In genomic region chr10:14834588-14834987, GRCh38 we compare ENCODE assay signal across 16 cellular contexts. TPM values are rescaled to one million over a fixed set of nuclear protein-coding genes. Genes with fewer than 3 reads are reported as not detected.
DNase-seq lines count a peak whose midpoint lies in the region; ATAC-seq and TF ChIP-seq lines count a peak whose summit lies in the region.
"Had no signal": no experiment of that assay in that cellular context is flagged by ENCODE, and none has a peak within 500 bp of the region (broad histone marks: within the 10 kb centered on the region; RNA-seq: fewer than 3 reads in every experiment).

No MANE protein-coding gene starts in this region.

- intact Hi-C loops in CD4-positive, alpha-beta memory T cell (cut with micrococcal nuclease): no loop called here
- intact Hi-C loops in psoas muscle (cut with DNase I): loop anchor here in 1 of 2 donors (10.0 kb wide), 1 partner anchor 330 kb away; the partner anchor contains the start of gene NMT2

- ATAC-seq in WTC11: no peak
- ATAC-seq in psoas muscle: no peak
- ATAC-seq: GM12878, K562 had no signal

- H3K4me1 Mint-ChIP-seq in CD4-positive, alpha-beta memory T cell: peaks cover 9 to 25% (median 19%) of the 10 kb centered on the region in 4 donors
- peaks cover 24% of the 10 kb centered on the region for H3K4me1 Mint-ChIP-seq in WTC11
- H3K4me1 Mint-ChIP-seq in T-helper 2 cell treated with Interferon-gamma antibody and Interleukin-4, amounts not matched to agents 5 μg/mL and 100 μg/mL, for 36 hours (ENCODE audit: low read depth): peaks cover 15% of the 10 kb centered on the region

- H3K27ac Mint-ChIP-seq in CD4-positive, alpha-beta memory T cell: peak overlapping the region in 4 of 7 donors; percentile 12 to 30 (median 13)
- peak overlapping the region; percentile 30 for H3K27ac Mint-ChIP-seq in WTC11
- H3K27ac Mint-ChIP-seq in T-helper 2 cell treated with Interferon-gamma antibody and Interleukin-4, amounts not matched to agents 5 μg/mL and 100 μg/mL, for 36 hours: no peak overlapping the region

- peak overlapping the region in 1 of 8 donors; percentile 13 for H3K4me3 Mint-ChIP-seq in CD4-positive, alpha-beta memory T cell
- H3K4me3 Mint-ChIP-seq in WTC11: no peak overlapping the region
- no peak overlapping the region for H3K4me3 Mint-ChIP-seq in T-helper 2 cell treated with Interferon-gamma antibody and Interleukin-4, amounts not matched to agents 5 μg/mL and 100 μg/mL, for 36 hours

- H3K27me3 Mint-ChIP-seq in CD4-positive, alpha-beta memory T cell: no peaks in the 10 kb centered on the region
- no peaks in the 10 kb centered on the region for H3K27me3 Mint-ChIP-seq in WTC11 (ENCODE audit: low read depth)
- no peaks in the 10 kb centered on the region for H3K27me3 Mint-ChIP-seq in T-helper 2 cell treated with Interferon-gamma antibody and Interleukin-4, amounts not matched to agents 5 μg/mL and 100 μg/mL, for 36 hours (ENCODE audit: low read depth)

- peaks cover 12 to 15% of the 10 kb centered on the region in 2 donors for H3K36me3 Mint-ChIP-seq in CD4-positive, alpha-beta memory T cell
- H3K36me3 Mint-ChIP-seq in WTC11: peaks cover 4% of the 10 kb centered on the region; the same call in 1 of the 2 replicates
- peaks cover 4% of the 10 kb centered on the region for H3K36me3 Mint-ChIP-seq in T-helper 2 cell treated with Interferon-gamma antibody and Interleukin-4, amounts not matched to agents 5 μg/mL and 100 μg/mL, for 36 hours (ENCODE audit: low read depth)

- POLR2A ChIA-PET in CD4-positive, alpha-beta memory T cell (lab: Charles Lee; ENCODE audit: partially characterized antibody): interaction anchor here (0.6 kb wide), 1 partner anchor 264 kb away, joined by 5 read pairs; no protein-coding TSS in a partner anchor
- POLR2A ChIA-PET in WTC11 (lab: Charles Lee): no interaction called here

- 71 to 93% (median 85%) methylated on average over 4 of the region's 4 CpGs for WGBS in psoas muscle, 3 donors

- no peaks in the 10 kb centered on the region for H3K36me3 ChIP-seq in CD4-positive, alpha-beta memory T cell (ENCODE audit: insufficient read depth, low read length)
- peaks cover 4 to 30% of the 10 kb centered on the region in 2 donors for H3K36me3 ChIP-seq in psoas muscle (ENCODE audit: insufficient read depth in 1 of 2, low read depth in 1 of 2)
- H3K36me3 ChIP-seq in effector memory CD4-positive, alpha-beta T cell (ENCODE audit: control insufficient read depth, insufficient read depth, low read length): no peaks in the 10 kb centered on the region
- H3K36me3 ChIP-seq: BLaER1 had no signal

- CTCF ChIA-PET in CD4-positive, alpha-beta memory T cell (lab: Charles Lee; ENCODE audit: partially characterized antibody): interaction anchor here (1.3 kb wide), 1 partner anchor 297 kb away, joined by 3 read pairs; no protein-coding TSS in a partner anchor
- CTCF ChIA-PET in WTC11 (lab: Charles Lee): no interaction called here

- H3K27ac ChIP-seq in CD4-positive, alpha-beta memory T cell (ENCODE audit: low read depth, low read length): no peak overlapping the region
- peak overlapping the region; percentile 97 for H3K27ac ChIP-seq in psoas muscle
- no peak overlapping the region for H3K27ac ChIP-seq in effector memory CD4-positive, alpha-beta T cell (ENCODE audit: insufficient read depth, low read length, poor library complexity, severe bottlenecking)
- H3K27ac ChIP-seq: BLaER1 had no signal

- no peak overlapping the region for H3K4me3 ChIP-seq in CD4-positive, alpha-beta memory T cell (ENCODE audit: low read length in 2 of 2)
- H3K4me3 ChIP-seq in psoas muscle: no peak overlapping the region
- no peak overlapping the region for H3K4me3 ChIP-seq in effector memory CD4-positive, alpha-beta T cell (ENCODE audit: insufficient read depth, low read depth, low read length, poor library complexity, severe bottlenecking)
- H3K4me3 ChIP-seq: BLaER1, GM12878, K562 had no signal

- H3K4me1 ChIP-seq in CD4-positive, alpha-beta memory T cell (ENCODE audit: insufficient read depth, low read length): peaks cover 19% of the 10 kb centered on the region
- peaks cover 16% of the 10 kb centered on the region for H3K4me1 ChIP-seq in psoas muscle
- H3K4me1 ChIP-seq in effector memory CD4-positive, alpha-beta T cell (ENCODE audit: control insufficient read depth, insufficient read depth, low read length, poor library complexity, severe bottlenecking): peaks cover 6% of the 10 kb centered on the region

- TF ChIP-seq CTCF in WTC11 (IDR thresholded peaks at IDR 0.05): no peak
- TF ChIP-seq CTCF in psoas muscle (IDR thresholded peaks at IDR 0.05): no peak

- H3K9me3 ChIP-seq in CD4-positive, alpha-beta memory T cell (ENCODE audit: control insufficient read depth in 1 of 2, low read length in 2 of 2): no peaks in the 10 kb centered on the region
- no peaks in the 10 kb centered on the region for H3K9me3 ChIP-seq in psoas muscle
- H3K9me3 ChIP-seq in effector memory CD4-positive, alpha-beta T cell (ENCODE audit: control insufficient read depth, low read length): no peaks in the 10 kb centered on the region
- H3K9me3 ChIP-seq: BLaER1 had no signal

- DNase-seq in CD4-positive, alpha-beta memory T cell: no peak
- DNase-seq in WTC11 (ENCODE audit: low spot score): no peak
- DNase-seq in left kidney (ENCODE audit: low read depth, low spot score): peak; percentile 54
- DNase-seq in psoas muscle: no peak
- no peak for DNase-seq in effector memory CD4-positive, alpha-beta T cell
- DNase-seq in T-helper 2 cell treated with Interferon-gamma antibody and Interleukin-4, amounts not matched to agents 5 μg/mL and 100 μg/mL, for 36 hours (ENCODE audit: low spot score): no peak
- no peak for DNase-seq in NCI-H345 (lab: John Stamatoyannopoulos, UW)
- DNase-seq: DND-41, GDM1, NCI-H1417 treated with DMSO at 0.1 percent for 48 hours, NCI-H1930, NCI-H510A, NCI-H82 had no signal

- H3K27me3 ChIP-seq in CD4-positive, alpha-beta memory T cell (ENCODE audit: insufficient read depth, low read length): no peaks in the 10 kb centered on the region
- H3K27me3 ChIP-seq in psoas muscle (ENCODE audit: insufficient read depth in 3 of 3, low read length in 2 of 3): no peaks in the 10 kb centered on the region
- H3K27me3 ChIP-seq in effector memory CD4-positive, alpha-beta T cell (replicated peaks; ENCODE audit: control insufficient read depth, insufficient read depth, low read length, poor library complexity, severe bottlenecking): no peaks in the 10 kb centered on the region
- H3K27me3 ChIP-seq: BLaER1 had no signal

- no peaks in the 10 kb centered on the region for H3K9me3 Mint-ChIP-seq in CD4-positive, alpha-beta memory T cell
- no peaks in the 10 kb centered on the region for H3K9me3 Mint-ChIP-seq in WTC11
- no peaks in the 10 kb centered on the region for H3K9me3 Mint-ChIP-seq in T-helper 2 cell treated with Interferon-gamma antibody and Interleukin-4, amounts not matched to agents 5 μg/mL and 100 μg/mL, for 36 hours

TF ChIP-seq in WTC11, 78 proteins besides CTCF, POLR2A, EP300 and RAD21:
- TF ChIP-seq E2F1 (CRISPR knock-in tag; IDR thresholded peaks at IDR 0.05) (no peak), MAX (CRISPR knock-in tag; IDR thresholded peaks at IDR 0.05) (no peak), SMAD4 (CRISPR knock-in tag; IDR thresholded peaks at IDR 0.05) (no peak), ZNF396 (CRISPR knock-in tag; IDR thresholded peaks at IDR 0.05; ENCODE audit: borderline replicate concordance) (no peak)

RNA-seq across cellular contexts. Expression of gene CDNF, which starts 3.2 kb away (rescaled TPM):
- 1 to 10 TPM; 1.7 to 2.5 TPM for total RNA-seq in CD4-positive, alpha-beta memory T cell
- polyA plus RNA-seq in CD4-positive, alpha-beta memory T cell: 1 to 10 TPM in 1 of 2 donors, under 1 TPM in 1; 0.94 to 1.8 TPM
- 0.27 to 1.4 TPM (median 0.41 TPM) in 3 replicates for total RNA-seq in WTC11 (2021)
- total RNA-seq in psoas muscle: 10 to 100 TPM; 15.4 to 23.5 (median 18.9) TPM
- polyA plus RNA-seq in psoas muscle: 10 to 100 TPM in 2 of 3 donors, 1 to 10 TPM in 1; 4.9 to 19.3 (median 11.7) TPM

RNA-seq across cellular contexts. Expression of gene HSPA14, which starts 3.5 kb away (rescaled TPM):
- 10 to 100 TPM; 16.0 to 17.7 TPM for total RNA-seq in CD4-positive, alpha-beta memory T cell
- 10 to 100 TPM; 17.4 to 18.7 TPM for polyA plus RNA-seq in CD4-positive, alpha-beta memory T cell
- 26.1 to 30.1 TPM (median 27.1 TPM) in 3 replicates for total RNA-seq in WTC11 (2021)
- 10 to 100 TPM in 3 of 4 donors, 1 to 10 TPM in 1; 5.5 to 20.8 (median 14.0) TPM for total RNA-seq in psoas muscle
- polyA plus RNA-seq in psoas muscle: 10 to 100 TPM; 11.9 to 29.8 (median 15.4) TPM

RNA-seq across cellular contexts. Expression of gene MSANTD7, which starts 3.5 kb away (rescaled TPM):
- 10 to 100 TPM; 16.2 to 17.0 TPM for total RNA-seq in CD4-positive, alpha-beta memory T cell
- polyA plus RNA-seq in CD4-positive, alpha-beta memory T cell: 1 to 10 TPM; 6.5 to 8.3 TPM
- 13.9 to 14.6 TPM (median 14.3 TPM) in 3 replicates for total RNA-seq in WTC11 (2021)
- 1 to 10 TPM; 4.0 to 7.0 (median 5.8) TPM for total RNA-seq in psoas muscle
- 1 to 10 TPM; 3.4 to 9.7 (median 5.8) TPM for polyA plus RNA-seq in psoas muscle

RNA-seq across cellular contexts. Expression of gene SUV39H2, which starts 44.1 kb away (rescaled TPM):
- 1 to 10 TPM; 5.0 to 5.7 TPM for total RNA-seq in CD4-positive, alpha-beta memory T cell
- polyA plus RNA-seq in CD4-positive, alpha-beta memory T cell: 1 to 10 TPM; 4.4 to 6.1 TPM
- total RNA-seq in WTC11 (2021) (36.4 to 41.4 TPM (median 39.9 TPM) in 3 replicates), psoas muscle (1 to 10 TPM; 4.4 to 7.9 (median 6.2) TPM)
- polyA plus RNA-seq in psoas muscle: 1 to 10 TPM; 2.3 to 6.3 (median 5.8) TPM

RNA-seq across cellular contexts. Expression of gene FAM107B, which starts 59.9 kb away (rescaled TPM):
- 100 to 1,000 TPM; 191 to 202 TPM for total RNA-seq in CD4-positive, alpha-beta memory T cell
- polyA plus RNA-seq in CD4-positive, alpha-beta memory T cell: 100 to 1,000 TPM; 273 to 346 TPM
- 15.6 to 22.4 TPM (median 18.3 TPM) in 3 replicates for total RNA-seq in WTC11 (2021)
- 1 to 10 TPM; 1.7 to 3.1 (median 2.6) TPM for total RNA-seq in psoas muscle
- 1 to 10 TPM; 1.0 to 1.8 (median 1.5) TPM for polyA plus RNA-seq in psoas muscle
